Comparison of ENCODE assay signal across 6 cellular contexts in genomic region chr19:54188224-54188871, GRCh38. TPM values are rescaled to one million over a fixed set of nuclear protein-coding genes. Genes with fewer than 3 reads are reported as not detected.
DNase-seq lines count a peak whose midpoint lies in the region; ATAC-seq lines count a peak whose summit lies in the region.

No MANE protein-coding gene starts in this region.

- DNase-seq in CD1c-positive myeloid dendritic cell (ENCODE audit: extremely low spot score), result peak; percentile 61
- peak; percentile 91 for DNase-seq in RPMI7951 (ENCODE audit: low read depth)
- DNase-seq in dedifferentiated amniotic fluid mesenchymal stem cell (ENCODE audit: extremely low spot score), result peak; percentile 33
- DNase-seq in posterior vena cava (ENCODE audit: low spot score), result peak; percentile 81
- DNase-seq in cerebellar nuclear complex (lab: John Stamatoyannopoulos, UW), result no peak

- ATAC-seq in GM21717 (IDR thresholded peaks at IDR 0.05; ENCODE audit: unreplicated experiment), result no peak

- intact Hi-C loops in posterior vena cava (cut with DNase I), result no loop called here

RNA-seq across cellular contexts. Expression of gene MBOAT7, which starts 1.0 kb away (rescaled TPM):
- total RNA-seq in RPMI7951 (2014; rRNA removed; shearing (Covaris generic)), result 174 and 183 TPM in 2 replicates
- 10 to 100 TPM; 29.0 to 38.6 TPM for total RNA-seq in posterior vena cava

RNA-seq across cellular contexts. Expression of gene TSEN34, which starts 2.8 kb away (rescaled TPM):
- total RNA-seq in RPMI7951 (2014; rRNA removed; shearing (Covaris generic)), result 125 and 166 TPM in 2 replicates
- 10 to 100 TPM; 17.3 to 24.5 TPM for total RNA-seq in posterior vena cava

RNA-seq across cellular contexts. Expression of gene RPS9, which starts 12.3 kb away (rescaled TPM):
- 1,692 and 2,035 TPM in 2 replicates for total RNA-seq in RPMI7951 (2014; rRNA removed; shearing (Covaris generic))
- total RNA-seq in posterior vena cava, result 1,000 to 10,000 TPM in 1 of 2 donors, 100 to 1,000 TPM in 1; 777 to 1,026 TPM

RNA-seq across cellular contexts. Expression of gene TMC4, which starts 15.4 kb away (rescaled TPM):
- 3.8 TPM in 1 of 2 replicates, not detected in the other for total RNA-seq in RPMI7951 (2014; rRNA removed; shearing (Covaris generic))
- total RNA-seq in posterior vena cava, result 1 to 10 TPM; 1.1 to 1.4 TPM

RNA-seq across cellular contexts. Expression of gene LENG1, which starts 28.8 kb away (rescaled TPM):
- total RNA-seq in RPMI7951 (2014; rRNA removed; shearing (Covaris generic)), result 13.1 and 15.4 TPM in 2 replicates
- 1 to 10 TPM; 4.7 to 6.2 TPM for total RNA-seq in posterior vena cava

Comparison
In these comparisons a context has a peak if more than half of its experiments do, and no peak if none do; other contexts are left out.
1. DNase-seq: peak in CD1c-positive myeloid dendritic cell (single experiment), RPMI7951 (single experiment), dedifferentiated amniotic fluid mesenchymal stem cell (single experiment) and posterior vena cava (single experiment); none in cerebellar nuclear complex (0 of 2).